Comparison of ENCODE assay signal across 17 cellular contexts in the genomic region with DNA sequence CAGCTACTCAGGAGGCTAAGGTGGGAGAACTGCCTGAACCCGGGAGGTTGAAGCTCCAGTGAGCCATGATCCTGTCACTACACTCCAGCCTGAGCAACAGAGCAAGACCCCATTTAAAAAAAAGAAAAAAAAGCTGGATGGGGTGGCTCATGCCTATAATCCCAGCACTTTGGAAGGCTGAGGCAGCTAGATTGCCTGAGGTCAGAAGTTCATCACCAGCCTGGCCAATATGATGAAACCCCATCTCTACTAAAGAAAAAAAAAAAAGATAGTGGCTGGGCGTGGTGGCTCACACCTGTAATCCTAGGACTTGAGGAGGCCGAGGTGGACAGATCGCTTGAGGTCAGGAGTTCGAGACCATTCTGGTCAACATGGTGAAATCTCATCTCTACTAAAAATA. TPM values are rescaled to one million over a fixed set of nuclear protein-coding genes. Genes with fewer than 3 reads are reported as not detected.
DNase-seq lines count a peak whose midpoint lies in the region; FAIRE-seq lines count a peak whose summit lies in the region.
"Had no signal": no experiment of that assay in that cellular context is flagged by ENCODE, and none has a peak within 500 bp of the region (broad histone marks: within the 10 kb centered on the region; RNA-seq: fewer than 3 reads in every experiment).

No MANE protein-coding gene starts in this region.

- FAIRE-seq in small intestine (lab: Jason Lieb, UNC) = no peak
- FAIRE-seq: RCC 7860 had no signal

- H3K27ac Mint-ChIP-seq in activated naive CD4-positive, alpha-beta T cell treated with anti-CD3 and anti-CD28 coated beads, Interleukin-2, amount 50 U/mL, for 24 hours = peak overlapping the region; percentile 100
- peak overlapping the region; percentile 98 for H3K27ac Mint-ChIP-seq in activated naive CD8-positive, alpha-beta T cell
- H3K27ac Mint-ChIP-seq: B cell, GM23338 had no signal

- no peaks in the 10 kb centered on the region for H3K4me1 ChIP-seq in small intestine (ENCODE audit: control insufficient read depth in 2 of 2, insufficient read depth in 1 of 2, low read depth in 1 of 2, low read length in 1 of 2)

- 65 to 82% (median 68%) methylated on average over 5 of the region's 5 CpGs for WGBS in small intestine, 3 donors

- peaks cover 47% of the 10 kb centered on the region for H3K4me1 Mint-ChIP-seq in activated naive CD4-positive, alpha-beta T cell treated with anti-CD3 and anti-CD28 coated beads, Interleukin-2, amount 50 U/mL, for 24 hours
- peaks cover 45% of the 10 kb centered on the region for H3K4me1 Mint-ChIP-seq in activated naive CD8-positive, alpha-beta T cell (ENCODE audit: low read depth)

- DNase-seq in activated naive CD4-positive, alpha-beta T cell treated with anti-CD3 and anti-CD28 coated beads, Interleukin-2, amount 50 U/mL, for 16 hours = no peak
- peak; percentile 5 for DNase-seq in MV-4-11 (lab: John Stamatoyannopoulos, UW)
- peak; percentile 56 for DNase-seq in small intestine
- no peak for DNase-seq in activated effector memory CD4-positive, alpha-beta T cell treated with anti-CD3 and anti-CD28 coated beads, Interleukin-2, amount 50 U/mL, for 16 hours
- no peak for DNase-seq in NCI-H345 treated with DMSO at 0.1 percent for 48 hours (lab: John Stamatoyannopoulos, UW; ENCODE audit: unreplicated experiment)
- DNase-seq in stimulated activated naive CD4-positive, alpha-beta T cell treated with Interleukin-2 at 50 U/mL for 16 hours (lab: John Stamatoyannopoulos, UW) = no peak
- DNase-seq: CD8-positive, alpha-beta memory T cell; KG1; NCI-H1092; NCI-H1694; NCI-H446 treated with DMSO at 0.1 percent for 48 hours; NCI-H774 had no signal

- peaks cover 15% of the 10 kb centered on the region for H3K36me3 Mint-ChIP-seq in activated naive CD4-positive, alpha-beta T cell treated with anti-CD3 and anti-CD28 coated beads, Interleukin-2, amount 50 U/mL, for 24 hours
- peaks cover 9% of the 10 kb centered on the region for H3K36me3 Mint-ChIP-seq in activated naive CD8-positive, alpha-beta T cell

- peak overlapping the region; percentile 100 for H3K4me3 Mint-ChIP-seq in activated naive CD4-positive, alpha-beta T cell treated with anti-CD3 and anti-CD28 coated beads, Interleukin-2, amount 50 U/mL, for 24 hours
- H3K4me3 Mint-ChIP-seq in activated naive CD8-positive, alpha-beta T cell = peak overlapping the region; percentile 98
- H3K4me3 Mint-ChIP-seq: B cell, GM23338 had no signal

- H3K27me3 ChIP-seq in small intestine (ENCODE audit: control insufficient read depth in 2 of 2, insufficient read depth in 2 of 2, low read length in 2 of 2) = no peaks in the 10 kb centered on the region

- peaks cover 0 to 4% of the 10 kb centered on the region in 2 donors for H3K36me3 ChIP-seq in small intestine (ENCODE audit: control insufficient read depth in 2 of 2, insufficient read depth in 2 of 2, low read length in 2 of 2)

- no peaks in the 10 kb centered on the region for H3K9me3 Mint-ChIP-seq in activated naive CD4-positive, alpha-beta T cell treated with anti-CD3 and anti-CD28 coated beads, Interleukin-2, amount 50 U/mL, for 24 hours
- no peaks in the 10 kb centered on the region for H3K9me3 Mint-ChIP-seq in activated naive CD8-positive, alpha-beta T cell (ENCODE audit: low read depth)
- H3K9me3 Mint-ChIP-seq: CD8-positive, alpha-beta memory T cell; GM23338 had no signal

- H3K27me3 Mint-ChIP-seq in activated naive CD4-positive, alpha-beta T cell treated with anti-CD3 and anti-CD28 coated beads, Interleukin-2, amount 50 U/mL, for 24 hours = no peaks in the 10 kb centered on the region
- H3K27me3 Mint-ChIP-seq in activated naive CD8-positive, alpha-beta T cell = no peaks in the 10 kb centered on the region
- H3K27me3 Mint-ChIP-seq: B cell; CD8-positive, alpha-beta memory T cell had no signal

- H3K9me3 ChIP-seq in small intestine (ENCODE audit: control insufficient read depth, low read depth) = no peaks in the 10 kb centered on the region

- H3K27ac ChIP-seq in small intestine (ENCODE audit: low read depth in 1 of 2, low read length in 1 of 2) = peak overlapping the region in 1 of 2 donors; percentile 96

- no peak overlapping the region for H3K4me3 ChIP-seq in small intestine (ENCODE audit: low read depth in 1 of 2, low read length in 2 of 2)
- H3K4me3 ChIP-seq: GM23338 had no signal

RNA-seq across cellular contexts. Expression of a gene that starts 15.0 kb away (rescaled TPM):
- polyA plus RNA-seq in small intestine = 100 to 1,000 TPM in 1 of 3 donors, 10 to 100 TPM in 2; 63.3 to 162 (median 69.2) TPM

RNA-seq across cellular contexts. Expression of a gene that starts 39.5 kb away (rescaled TPM):
- polyA plus RNA-seq in small intestine = 10 to 100 TPM; 56.6 to 70.3 (median 64.2) TPM

Comparison
In these comparisons a context has a peak if more than half of its experiments do, and no peak if none do; other contexts are left out.
1. DNase-seq: peak in MV-4-11 (single experiment) and small intestine (single experiment); none in activated naive CD4-positive, alpha-beta T cell treated with anti-CD3 and anti-CD28 coated beads, Interleukin-2, amount 50 U/mL, for 16 hours (single experiment), activated effector memory CD4-positive, alpha-beta T cell treated with anti-CD3 and anti-CD28 coated beads, Interleukin-2, amount 50 U/mL, for 16 hours (single experiment), NCI-H345 treated with DMSO at 0.1 percent for 48 hours (single experiment) and stimulated activated naive CD4-positive, alpha-beta T cell treated with Interleukin-2 at 50 U/mL for 16 hours (single experiment).